Comparison of ENCODE assay signal across 12 cellular contexts in genomic region chr11:96267001-96267489, GRCh38.
DNase-seq lines count a peak whose midpoint lies in the region; ATAC-seq, FAIRE-seq and TF ChIP-seq lines count a peak whose summit lies in the region.
"Had no signal": no experiment of that assay in that cellular context is flagged by ENCODE, and none has a peak within 500 bp of the region (broad histone marks: within the 10 kb centered on the region; RNA-seq: fewer than 3 reads in every experiment).

No MANE protein-coding gene starts in this region.

- TF ChIP-seq POLR2A in GM12892 (IDR thresholded peaks at IDR 0.05; ENCODE audit: low read depth, low read length) = no peak

- H3K9me3 Mint-ChIP-seq in stimulated activated naive CD8-positive, alpha-beta T cell treated with anti-CD3 and anti-CD28 coated beads, Interleukin-15, Interleukin-2, amounts not matched to agents 100 ng/mL and 50 ng/mL, for 24 hours = peaks cover 15% of the 10 kb centered on the region
- peaks cover 12% of the 10 kb centered on the region for H3K9me3 Mint-ChIP-seq in activated naive CD8-positive, alpha-beta T cell (ENCODE audit: low read depth)
- H3K9me3 Mint-ChIP-seq in memory B cell = peaks cover 4% of the 10 kb centered on the region

- H3K4me1 Mint-ChIP-seq in stimulated activated naive CD8-positive, alpha-beta T cell treated with anti-CD3 and anti-CD28 coated beads, Interleukin-15, Interleukin-2, amounts not matched to agents 100 ng/mL and 50 ng/mL, for 24 hours (ENCODE audit: low read depth) = peaks cover 81% of the 10 kb centered on the region
- H3K4me1 Mint-ChIP-seq in activated naive CD8-positive, alpha-beta T cell (ENCODE audit: low read depth) = peaks cover 92% of the 10 kb centered on the region
- H3K4me1 Mint-ChIP-seq in memory B cell = peaks cover 35% of the 10 kb centered on the region

- ATAC-seq in stimulated activated naive CD8-positive, alpha-beta T cell treated with anti-CD3 and anti-CD28 coated beads, Interleukin-15, Interleukin-2, amounts not matched to agents 100 U/mL and 50 U/mL, for 24 hours = no peak
- ATAC-seq in memory B cell (ENCODE audit: low read depth) = peak; percentile 2
- no peak for ATAC-seq in HG03460 (IDR thresholded peaks at IDR 0.05; ENCODE audit: unreplicated experiment)
- no peak for ATAC-seq in GM21423 (IDR thresholded peaks at IDR 0.05; ENCODE audit: unreplicated experiment)

- peak overlapping the region; percentile 64 for H3K4me3 Mint-ChIP-seq in stimulated activated naive CD8-positive, alpha-beta T cell treated with anti-CD3 and anti-CD28 coated beads, Interleukin-15, Interleukin-2, amounts not matched to agents 100 ng/mL and 50 ng/mL, for 24 hours
- peak overlapping the region; percentile 83 for H3K4me3 Mint-ChIP-seq in activated naive CD8-positive, alpha-beta T cell
- peak overlapping the region; percentile 75 for H3K4me3 Mint-ChIP-seq in memory B cell

- no peak for FAIRE-seq in GM12892 (lab: Jason Lieb, UNC)
- FAIRE-seq: bronchial epithelial cell had no signal

- H3K27ac Mint-ChIP-seq in stimulated activated naive CD8-positive, alpha-beta T cell treated with anti-CD3 and anti-CD28 coated beads, Interleukin-15, Interleukin-2, amounts not matched to agents 100 ng/mL and 50 ng/mL, for 24 hours = peak overlapping the region; percentile 93
- peak overlapping the region; percentile 94 for H3K27ac Mint-ChIP-seq in activated naive CD8-positive, alpha-beta T cell
- peak overlapping the region; percentile 94 for H3K27ac Mint-ChIP-seq in memory B cell

- peaks cover 57% of the 10 kb centered on the region for H3K36me3 Mint-ChIP-seq in stimulated activated naive CD8-positive, alpha-beta T cell treated with anti-CD3 and anti-CD28 coated beads, Interleukin-15, Interleukin-2, amounts not matched to agents 100 ng/mL and 50 ng/mL, for 24 hours (ENCODE audit: low read depth)
- H3K36me3 Mint-ChIP-seq in activated naive CD8-positive, alpha-beta T cell = peaks cover 44% of the 10 kb centered on the region
- H3K36me3 Mint-ChIP-seq in memory B cell = peaks cover 25% of the 10 kb centered on the region

- DNase-seq in stimulated activated naive CD8-positive, alpha-beta T cell treated with anti-CD3 and anti-CD28 coated beads, Interleukin-15, Interleukin-2, amounts not matched to agents 100 U/mL and 50 U/mL, for 24 hours = no peak
- DNase-seq in memory B cell (ENCODE audit: low spot score in 2 of 2) = no peak
- no peak for DNase-seq in HPDE6-E6E7 (ENCODE audit: extremely low spot score)
- no peak for DNase-seq in GM12892 (ENCODE audit: insufficient read length)
- DNase-seq: activated CD4-positive, alpha-beta T cell treated with anti-CD3 and anti-CD28 coated beads, Interleukin-2, amount 50 U/mL, for 1 hour; glutamatergic neuron; NCI-H1417 had no signal

- H3K27me3 Mint-ChIP-seq in stimulated activated naive CD8-positive, alpha-beta T cell treated with anti-CD3 and anti-CD28 coated beads, Interleukin-15, Interleukin-2, amounts not matched to agents 100 ng/mL and 50 ng/mL, for 24 hours = no peaks in the 10 kb centered on the region
- no peaks in the 10 kb centered on the region for H3K27me3 Mint-ChIP-seq in activated naive CD8-positive, alpha-beta T cell
- no peaks in the 10 kb centered on the region for H3K27me3 Mint-ChIP-seq in memory B cell
